In genomic region chr1:150809651-150810050, GRCh38 we compare ENCODE assay signal across 15 cellular contexts. TPM values are rescaled to one million over a fixed set of nuclear protein-coding genes. Genes with fewer than 3 reads are reported as not detected.
DNase-seq lines count a peak whose midpoint lies in the region; ATAC-seq and TF ChIP-seq lines count a peak whose summit lies in the region.
"Had no signal": no experiment of that assay in that cellular context is flagged by ENCODE, and none has a peak within 500 bp of the region (broad histone marks: within the 10 kb centered on the region; RNA-seq: fewer than 3 reads in every experiment).

No MANE protein-coding gene starts in this region.

- ATAC-seq in GM19463 (IDR thresholded peaks at IDR 0.05; ENCODE audit: unreplicated experiment): no peak
- ATAC-seq in stimulated activated effector memory CD8-positive, alpha-beta T cell treated with anti-CD3 and anti-CD28 coated beads, Interleukin-12 subunit alpha, Interleukin-12 subunit beta, amount 100 ng/mL, for 72 hours: no peak
- ATAC-seq: activated T-cell treated with anti-CD3 and anti-CD28 coated beads, Interleukin-2, amount 50 U/mL, for 72 hours; heart left ventricle; Panc1; stimulated activated naive B cell treated with anti-CD40 and anti-IgM and Interleukin-4, amounts not matched to agents 10 μg/mL and 1 μg/mL and 100 μg/mL, for 72 hours had no signal

- no peaks in the 10 kb centered on the region for H3K79me1 ChIP-seq in neuronal stem cell (ENCODE audit: low read depth, low read length)

- CTCF ChIA-PET in RWPE1 (lab: Yijun Ruan, JAX): no interaction called here

- H3K4me2 ChIP-seq in osteoblast (ENCODE audit: insufficient read depth, low read length) (peak overlapping the region; percentile 1), neuronal stem cell (ENCODE audit: insufficient read depth, low read length, poor library complexity, severe bottlenecking) (no peak overlapping the region)
- H3K4me2 ChIP-seq: smooth muscle cell had no signal

- H3K14ac ChIP-seq in neuronal stem cell (ENCODE audit: low read length): no peak overlapping the region

- H3K4me3 ChIP-seq in fibroblast of mammary gland (ENCODE audit: control insufficient read depth, low read depth, low read length): no peak overlapping the region
- H3K4me3 ChIP-seq in osteoblast (ENCODE audit: insufficient read depth, low read length): no peak overlapping the region
- H3K4me3 ChIP-seq in neuronal stem cell (ENCODE audit: low read length in 2 of 2): no peak overlapping the region
- H3K4me3 ChIP-seq: heart left ventricle, smooth muscle cell had no signal

- no peak overlapping the region for H2BK15ac ChIP-seq in neuronal stem cell (ENCODE audit: low read length)

- POLR2A ChIA-PET in RWPE1 (lab: Yijun Ruan, JAX; ENCODE audit: low non-redundant PET): no interaction called here

- H3K4me1 ChIP-seq in osteoblast (ENCODE audit: insufficient read depth, low read length) (peaks cover 41% of the 10 kb centered on the region), neuronal stem cell (ENCODE audit: control insufficient read depth in 2 of 2, insufficient read depth in 1 of 2, low read depth in 1 of 2, low read length in 2 of 2) (peaks cover 0 to 2% of the 10 kb centered on the region in 2 donors)

- no peak overlapping the region for H4K91ac ChIP-seq in neuronal stem cell (ENCODE audit: low read depth, low read length, poor library complexity)

- no peak overlapping the region for H2BK12ac ChIP-seq in neuronal stem cell (ENCODE audit: low read length)

- no peak overlapping the region for H2AK5ac ChIP-seq in neuronal stem cell (ENCODE audit: low read depth, low read length)

- H3K18ac ChIP-seq in neuronal stem cell (ENCODE audit: low read length): no peak overlapping the region

- no peak overlapping the region for H3K4me3 Mint-ChIP-seq in stimulated activated effector memory CD8-positive, alpha-beta T cell treated with anti-CD3 and anti-CD28 coated beads, Interleukin-12 subunit alpha, Interleukin-12 subunit beta, amount 100 ng/mL, for 72 hours
- H3K4me3 Mint-ChIP-seq: activated CD4-positive, alpha-beta memory T cell treated with anti-CD3 and anti-CD28 coated beads, Interleukin-2, amount 10 ng/mL, durations not matched to agents 7 days and 5 days; activated T-cell treated with anti-CD3 and anti-CD28 coated beads, Interleukin-2, amount 50 U/mL, for 72 hours; central memory CD8-positive, alpha-beta T cell; stimulated activated naive B cell treated with anti-CD40 and anti-IgM and Interleukin-4, amounts not matched to agents 10 μg/mL and 1 μg/mL and 100 μg/mL, for 72 hours had no signal

- no peak overlapping the region for H2BK5ac ChIP-seq in neuronal stem cell (ENCODE audit: low read length)

- H3K36me3 ChIP-seq in osteoblast (ENCODE audit: insufficient read depth, low read length) (peaks cover 39% of the 10 kb centered on the region), neuronal stem cell (replicated peaks in 1 of 2; ENCODE audit: control insufficient read depth in 2 of 2, insufficient read depth in 2 of 2, low read length in 2 of 2) (peaks cover 10 to 50% of the 10 kb centered on the region in 2 donors)

- H3K79me2 ChIP-seq in osteoblast (ENCODE audit: insufficient read depth, low read length): peaks cover 30% of the 10 kb centered on the region

- H3K9ac ChIP-seq in neuronal stem cell (ENCODE audit: low read depth, low read length, poor library complexity): no peak overlapping the region

- H3K27ac Mint-ChIP-seq in stimulated activated effector memory CD8-positive, alpha-beta T cell treated with anti-CD3 and anti-CD28 coated beads, Interleukin-12 subunit alpha, Interleukin-12 subunit beta, amount 100 ng/mL, for 72 hours: no peak overlapping the region
- H3K27ac Mint-ChIP-seq: activated CD4-positive, alpha-beta memory T cell treated with anti-CD3 and anti-CD28 coated beads, Interleukin-2, amount 10 ng/mL, durations not matched to agents 7 days and 5 days; activated T-cell treated with anti-CD3 and anti-CD28 coated beads, Interleukin-2, amount 50 U/mL, for 72 hours; stimulated activated naive B cell treated with anti-CD40 and anti-IgM and Interleukin-4, amounts not matched to agents 10 μg/mL and 1 μg/mL and 100 μg/mL, for 72 hours had no signal

- H3K36me3 Mint-ChIP-seq in stimulated activated effector memory CD8-positive, alpha-beta T cell treated with anti-CD3 and anti-CD28 coated beads, Interleukin-12 subunit alpha, Interleukin-12 subunit beta, amount 100 ng/mL, for 72 hours: peaks cover 4% of the 10 kb centered on the region

- H3K27ac ChIP-seq in RWPE1: peak overlapping the region; percentile 88
- H3K27ac ChIP-seq in osteoblast (ENCODE audit: low read depth, low read length): peak overlapping the region; percentile 51
- H3K27ac ChIP-seq in neuronal stem cell (replicated peaks; ENCODE audit: low read length): no peak overlapping the region

- H3K27me3 ChIP-seq in osteoblast (ENCODE audit: insufficient read depth, low read length) (no peaks in the 10 kb centered on the region), neuronal stem cell (ENCODE audit: control insufficient read depth in 3 of 3, insufficient read depth in 3 of 3, low read depth in 1 of 3, low read length in 3 of 3) (no peaks in the 10 kb centered on the region)
- H3K27me3 ChIP-seq: heart left ventricle had no signal

- no peaks in the 10 kb centered on the region for H3K9me3 Mint-ChIP-seq in stimulated activated effector memory CD8-positive, alpha-beta T cell treated with anti-CD3 and anti-CD28 coated beads, Interleukin-12 subunit alpha, Interleukin-12 subunit beta, amount 100 ng/mL, for 72 hours
- H3K9me3 Mint-ChIP-seq: activated CD4-positive, alpha-beta memory T cell treated with anti-CD3 and anti-CD28 coated beads, Interleukin-2, amount 10 ng/mL, durations not matched to agents 7 days and 5 days; activated T-cell treated with anti-CD3 and anti-CD28 coated beads, Interleukin-2, amount 50 U/mL, for 72 hours; central memory CD8-positive, alpha-beta T cell; stimulated activated naive B cell treated with anti-CD40 and anti-IgM and Interleukin-4, amounts not matched to agents 10 μg/mL and 1 μg/mL and 100 μg/mL, for 72 hours had no signal

- H4K20me1 ChIP-seq in osteoblast (ENCODE audit: insufficient read depth, low read length): no peaks in the 10 kb centered on the region

- WGBS in neuronal stem cell (ENCODE audit: extremely low coverage in 2 of 2, insufficient read length in 2 of 2, insufficient replicate concordance in 1 of 2), 2 donors: no CpG with 5 or more reads among the region's 3 CpGs

- H2AFZ ChIP-seq in osteoblast (ENCODE audit: low read length) (no peak overlapping the region), neuronal stem cell (ENCODE audit: low read length) (no peak overlapping the region)

- no peak overlapping the region for H2BK120ac ChIP-seq in neuronal stem cell (ENCODE audit: low read depth, low read length)

- no peak overlapping the region for H3K4ac ChIP-seq in neuronal stem cell (ENCODE audit: low read length)

- no peak for TF ChIP-seq CTCF in RWPE1 (conservative IDR thresholded peaks at IDR 0.05; ENCODE audit: low read depth)
- no peak for TF ChIP-seq CTCF in fibroblast of mammary gland (conservative IDR thresholded peaks at IDR 0.05; ENCODE audit: control insufficient read depth, insufficient read depth, low read depth, low read length)
- TF ChIP-seq CTCF in osteoblast (IDR thresholded peaks at IDR 0.05; ENCODE audit: extremely low read depth, low read depth, low read length): no peak

- H4K8ac ChIP-seq in neuronal stem cell (ENCODE audit: low read depth, low read length): no peak overlapping the region

- H3K9me3 ChIP-seq in osteoblast (ENCODE audit: low read depth, low read length) (no peaks in the 10 kb centered on the region), neuronal stem cell (replicated peaks in 1 of 2; ENCODE audit: control insufficient read depth in 2 of 2, insufficient read depth in 1 of 2, low read depth in 1 of 2, low read length in 2 of 2) (no peaks in the 10 kb centered on the region)
- H3K9me3 ChIP-seq: heart left ventricle had no signal

- H3K23ac ChIP-seq in neuronal stem cell (ENCODE audit: low read depth, low read length, poor library complexity): no peak overlapping the region

- H3K4me1 Mint-ChIP-seq in stimulated activated effector memory CD8-positive, alpha-beta T cell treated with anti-CD3 and anti-CD28 coated beads, Interleukin-12 subunit alpha, Interleukin-12 subunit beta, amount 100 ng/mL, for 72 hours: no peaks in the 10 kb centered on the region
- H3K4me1 Mint-ChIP-seq: central memory CD8-positive, alpha-beta T cell had no signal

- DNase-seq in ELR (ENCODE audit: low read depth) (peak; percentile 83), RWPE1 (ENCODE audit: low spot score) (peak; percentile 76), fibroblast of mammary gland (ENCODE audit: low read depth) (peak; percentile 94), osteoblast (ENCODE audit: insufficient read length, low spot score, missing footprints) (no peak), neuronal stem cell (ENCODE audit: low spot score) (no peak), activated gamma-delta T cell (lab: John Stamatoyannopoulos, UW) (no peak)
- no peak for DNase-seq in stimulated activated effector memory CD8-positive, alpha-beta T cell treated with anti-CD3 and anti-CD28 coated beads, Interleukin-12 subunit alpha, Interleukin-12 subunit beta, amount 100 ng/mL, for 72 hours (ENCODE audit: low spot score in 2 of 2)
- DNase-seq: activated CD4-positive, alpha-beta memory T cell treated with anti-CD3 and anti-CD28 coated beads, Interleukin-2, amount 10 ng/mL, durations not matched to agents 7 days and 5 days; activated T-cell treated with anti-CD3 and anti-CD28 coated beads, Interleukin-2, amount 50 U/mL, for 72 hours; heart left ventricle; stimulated activated naive B cell treated with anti-CD40 and anti-IgM and Interleukin-4, amounts not matched to agents 10 μg/mL and 1 μg/mL and 100 μg/mL, for 72 hours had no signal

RNA-seq across cellular contexts. Expression of gene CTSK, which starts 1.6 kb away (rescaled TPM):
- 617 and 761 TPM in 2 replicates for total RNA-seq in osteoblast
- 1.9 TPM for polyA plus RNA-seq in neuronal stem cell (2013, experiment 1 of 2)
- polyA plus RNA-seq in neuronal stem cell (2013, experiment 2 of 2): 1.7 TPM

RNA-seq across cellular contexts. Expression of gene CTSS, which starts 44.1 kb away (rescaled TPM):
- 10.9 and 16.3 TPM in 2 replicates for total RNA-seq in osteoblast
- polyA plus RNA-seq in neuronal stem cell (2013, experiment 1 of 2): 0.06 TPM
- polyA plus RNA-seq in neuronal stem cell (2013, experiment 2 of 2): 0.06 TPM

Comparison
In these comparisons a context has a peak if more than half of its experiments do, and no peak if none do; other contexts are left out.
1. DNase-seq: peak in ELR (single experiment), RWPE1 (single experiment) and fibroblast of mammary gland (single experiment); none in osteoblast (single experiment), neuronal stem cell (single experiment), stimulated activated effector memory CD8-positive, alpha-beta T cell treated with anti-CD3 and anti-CD28 coated beads, Interleukin-12 subunit alpha, Interleukin-12 subunit beta, amount 100 ng/mL, for 72 hours (0 of 2) and activated gamma-delta T cell (single experiment).